14 cellular contexts compared by ENCODE assay signal in genomic region chr11:67299471-67300191, GRCh38. TPM values are rescaled to one million over a fixed set of nuclear protein-coding genes. Genes with fewer than 3 reads are reported as not detected.
DNase-seq lines count a peak whose midpoint lies in the region; ATAC-seq and TF ChIP-seq lines count a peak whose summit lies in the region.
"Had no signal": no experiment of that assay in that cellular context is flagged by ENCODE, and none has a peak within 500 bp of the region (broad histone marks: within the 10 kb centered on the region; RNA-seq: fewer than 3 reads in every experiment).

No MANE protein-coding gene starts in this region.

- no peak overlapping the region for H2AK5ac ChIP-seq in neuronal stem cell (ENCODE audit: low read depth, low read length)

- H3K14ac ChIP-seq in neuronal stem cell (ENCODE audit: low read length), result no peak overlapping the region

- H3K9ac ChIP-seq in neuronal stem cell (ENCODE audit: low read depth, low read length, poor library complexity), result peak overlapping the region; percentile 44

- H4K91ac ChIP-seq in neuronal stem cell (ENCODE audit: low read depth, low read length, poor library complexity), result no peak overlapping the region

- H3K79me1 ChIP-seq in neuronal stem cell (ENCODE audit: low read depth, low read length), result no peaks in the 10 kb centered on the region

- H3K9me3 ChIP-seq in heart right ventricle (peaks cover 0 to 17% (median 0%) of the 10 kb centered on the region in 11 donors), neuronal stem cell (replicated peaks in 1 of 2; ENCODE audit: control insufficient read depth in 2 of 2, insufficient read depth in 1 of 2, low read depth in 1 of 2, low read length in 2 of 2) (peaks cover 4 to 20% of the 10 kb centered on the region in 2 donors)
- H3K9me3 ChIP-seq: BE2C had no signal

- H3K4me3 ChIP-seq in heart right ventricle (no peak overlapping the region), neuronal stem cell (ENCODE audit: low read length in 2 of 2) (peak overlapping the region in 1 of 2 donors; percentile 28)
- H3K4me3 ChIP-seq: GM23338, Peyer's patch had no signal

- TF ChIP-seq CTCF in heart right ventricle (IDR thresholded peaks at IDR 0.05), result no peak
- TF ChIP-seq CTCF in VCaP (conservative IDR thresholded peaks at IDR 0.05), result no peak

- H3K4ac ChIP-seq in neuronal stem cell (ENCODE audit: low read length), result no peak overlapping the region

- no peak overlapping the region for H2AFZ ChIP-seq in neuronal stem cell (ENCODE audit: low read length)
- H2AFZ ChIP-seq: GM23338 had no signal

- H3K36me3 ChIP-seq in heart right ventricle (peaks cover 0 to 77% (median 20%) of the 10 kb centered on the region in 9 donors), neuronal stem cell (replicated peaks in 1 of 2; ENCODE audit: control insufficient read depth in 2 of 2, insufficient read depth in 2 of 2, low read length in 2 of 2) (peaks cover 24 to 66% of the 10 kb centered on the region in 2 donors)

- H3K4me1 ChIP-seq in heart right ventricle, result peaks cover 10 to 32% (median 26%) of the 10 kb centered on the region in 9 donors
- peaks cover 0 to 12% of the 10 kb centered on the region in 2 donors for H3K4me1 ChIP-seq in neuronal stem cell (ENCODE audit: control insufficient read depth in 2 of 2, insufficient read depth in 1 of 2, low read depth in 1 of 2, low read length in 2 of 2)

- peak overlapping the region; percentile 53 for H2BK5ac ChIP-seq in neuronal stem cell (ENCODE audit: low read length)

- H2BK120ac ChIP-seq in neuronal stem cell (ENCODE audit: low read depth, low read length), result no peak overlapping the region

- H3K18ac ChIP-seq in neuronal stem cell (ENCODE audit: low read length), result no peak overlapping the region

- 95 to 96% methylated on average over 29 of the region's 29 CpGs for WGBS in heart right ventricle, 2 donors
- WGBS in neuronal stem cell (ENCODE audit: extremely low coverage in 2 of 2, insufficient read length in 2 of 2, insufficient replicate concordance in 1 of 2), 2 donors, result no CpG with 5 or more reads among the region's 29 CpGs

- intact Hi-C loops in left ventricle myocardium superior (cut with micrococcal nuclease), result no loop called here
- intact Hi-C loops in heart right ventricle (cut with DNase I), result loop anchor here in 2 of 10 donors (5.0 kb wide), 1 partner anchor 32 kb away; the partner anchor contains the start of gene GRK2 (in 2 of the 2)

- ATAC-seq in left ventricle myocardium superior (no peak), heart right ventricle (no peak)
- ATAC-seq: GM23338 had no signal

- H3K27me3 ChIP-seq in heart right ventricle, result no peaks in the 10 kb centered on the region
- peaks cover 0 to 9% (median 0%) of the 10 kb centered on the region in 3 experiments for H3K27me3 ChIP-seq in neuronal stem cell (ENCODE audit: control insufficient read depth in 3 of 3, insufficient read depth in 3 of 3, low read depth in 1 of 3, low read length in 3 of 3)
- H3K27me3 ChIP-seq: BE2C, Peyer's patch had no signal

- H3K27ac ChIP-seq in heart right ventricle, result no peak overlapping the region
- peak overlapping the region; percentile 1; the same call in 1 of the 2 replicates for H3K27ac ChIP-seq in VCaP
- H3K27ac ChIP-seq in neuronal stem cell (replicated peaks; ENCODE audit: low read length), result no peak overlapping the region
- H3K27ac ChIP-seq: Peyer's patch had no signal

- peak overlapping the region; percentile 30 for H2BK12ac ChIP-seq in neuronal stem cell (ENCODE audit: low read length)

- H2BK15ac ChIP-seq in neuronal stem cell (ENCODE audit: low read length), result no peak overlapping the region

- H3K4me2 ChIP-seq in neuronal stem cell (ENCODE audit: insufficient read depth, low read length, poor library complexity, severe bottlenecking), result no peak overlapping the region
- H3K4me2 ChIP-seq: GM23338 had no signal

- DNase-seq in left ventricle myocardium superior, result peak; percentile 16
- DNase-seq in heart right ventricle, result no peak
- DNase-seq in neuronal stem cell (ENCODE audit: low spot score), result no peak
- DNase-seq in NCI-H748 treated with DMSO at 0.1 percent for 48 hours (lab: John Stamatoyannopoulos, UW), result no peak
- no peak for DNase-seq in MV-4-11 (lab: John Stamatoyannopoulos, UW)
- DNase-seq in NCI-H1105 (lab: John Stamatoyannopoulos, UW), result no peak
- DNase-seq: Kasumi-1, NCI-H1436, NCI-H2081, NCI-H510A treated with DMSO at 0.1 percent for 48 hours had no signal

- no peak overlapping the region for H3K23ac ChIP-seq in neuronal stem cell (ENCODE audit: low read depth, low read length, poor library complexity)

- H4K8ac ChIP-seq in neuronal stem cell (ENCODE audit: low read depth, low read length), result peak overlapping the region; percentile 82

RNA-seq across cellular contexts. Expression of gene SSH3, which starts 3.7 kb away (rescaled TPM):
- total RNA-seq in left ventricle myocardium superior (18.7 TPM), heart right ventricle (10 to 100 TPM; 11.9 to 21.2 (median 15.6) TPM)
- 10 to 100 TPM in 1 of 2 donors, 1 to 10 TPM in 1; 7.8 to 15.5 TPM for polyA plus RNA-seq in heart right ventricle
- 28.5 TPM for polyA plus RNA-seq in neuronal stem cell (2013, experiment 1 of 2)
- polyA plus RNA-seq in neuronal stem cell (2013, experiment 2 of 2), result 34.0 TPM

RNA-seq across cellular contexts. Expression of gene ANKRD13D, which starts 10.5 kb away (rescaled TPM):
- total RNA-seq in left ventricle myocardium superior (13.1 TPM), heart right ventricle (10 to 100 TPM in 6 of 10 donors, 1 to 10 TPM in 4; 7.9 to 21.0 (median 12.3) TPM)
- 10 to 100 TPM; 14.2 to 39.4 TPM for polyA plus RNA-seq in heart right ventricle
- polyA plus RNA-seq in neuronal stem cell (2013, experiment 1 of 2), result 23.9 TPM
- polyA plus RNA-seq in neuronal stem cell (2013, experiment 2 of 2), result 22.5 TPM

RNA-seq across cellular contexts. Expression of gene GRK2, which starts 33.4 kb away (rescaled TPM):
- total RNA-seq in left ventricle myocardium superior (56.8 TPM), heart right ventricle (10 to 100 TPM; 34.2 to 60.9 (median 44.0) TPM)
- 10 to 100 TPM; 48.0 to 65.0 TPM for polyA plus RNA-seq in heart right ventricle
- polyA plus RNA-seq in neuronal stem cell (2013, experiment 1 of 2), result 33.4 TPM
- 33.1 TPM for polyA plus RNA-seq in neuronal stem cell (2013, experiment 2 of 2)

RNA-seq across cellular contexts. Expression of gene POLD4, which starts 53.7 kb away (rescaled TPM):
- total RNA-seq in left ventricle myocardium superior (40.3 TPM), heart right ventricle (10 to 100 TPM; 30.4 to 80.1 (median 39.6) TPM)
- 100 to 1,000 TPM in 1 of 2 donors, 10 to 100 TPM in 1; 66.6 to 214 TPM for polyA plus RNA-seq in heart right ventricle
- 11.9 TPM for polyA plus RNA-seq in neuronal stem cell (2013, experiment 1 of 2)
- polyA plus RNA-seq in neuronal stem cell (2013, experiment 2 of 2), result 10.9 TPM
